In genomic region chr16:26709754-26710153, GRCh38 we compare ENCODE assay signal across 2 cellular contexts.
TF ChIP-seq lines count a peak whose summit lies in the region.

No MANE protein-coding gene starts in this region.

TF ChIP-seq in HepG2, 621 proteins besides CTCF, POLR2A, EP300 and RAD21:
- peak; percentile 68 for TF ChIP-seq PCBP2 (optimal IDR thresholded peaks at IDR 0.05; ENCODE audit: low read depth, low read length, poor library complexity, severe bottlenecking)
- TF ChIP-seq ZFP90 (CRISPR knock-in tag; IDR thresholded peaks at IDR 0.05; ENCODE audit: borderline replicate concordance): no peak
- TF ChIP-seq AGO2 (optimal IDR thresholded peaks at IDR 0.05; ENCODE audit: low read depth, low read length): no peak
- no peak for TF ChIP-seq ZNF614 (CRISPR knock-in tag; IDR thresholded peaks at IDR 0.05; ENCODE audit: borderline replicate concordance)
- TF ChIP-seq ZNF230 (CRISPR knock-in tag; IDR thresholded peaks at IDR 0.05): no peak
- TF ChIP-seq HNRNPK (IDR thresholded peaks at IDR 0.05; ENCODE audit: low read depth, low read length, poor library complexity, severe bottlenecking): peak; percentile 74
- TF ChIP-seq ZNF770 (CRISPR knock-in tag; IDR thresholded peaks at IDR 0.05): no peak

TF ChIP-seq in H1, 55 proteins besides CTCF, POLR2A, EP300 and RAD21:
- no peak for TF ChIP-seq NANOG (IDR thresholded peaks at IDR 0.05; ENCODE audit: insufficient read depth, low read depth, low read length, poor library complexity, severe bottlenecking)
- TF ChIP-seq PHF8 (conservative IDR thresholded peaks at IDR 0.05; ENCODE audit: low read depth, low read length): no peak
- TF ChIP-seq JUND (IDR thresholded peaks at IDR 0.05; ENCODE audit: low read length): no peak
- TF ChIP-seq CBX8 (IDR thresholded peaks at IDR 0.05; ENCODE audit: borderline replicate concordance, low read depth, low read length): no peak
- no peak for TF ChIP-seq CEBPB (IDR thresholded peaks at IDR 0.05; ENCODE audit: low read depth, low read length)
- no peak for TF ChIP-seq SP4 (IDR thresholded peaks at IDR 0.05; ENCODE audit: low read length)
- TF ChIP-seq BCL11A (IDR thresholded peaks at IDR 0.05; ENCODE audit: low read depth in 2 of 2, low read length in 2 of 2): no peak
TF ChIP-seq in H1: peak in this region for 0.
